In the genomic region with DNA sequence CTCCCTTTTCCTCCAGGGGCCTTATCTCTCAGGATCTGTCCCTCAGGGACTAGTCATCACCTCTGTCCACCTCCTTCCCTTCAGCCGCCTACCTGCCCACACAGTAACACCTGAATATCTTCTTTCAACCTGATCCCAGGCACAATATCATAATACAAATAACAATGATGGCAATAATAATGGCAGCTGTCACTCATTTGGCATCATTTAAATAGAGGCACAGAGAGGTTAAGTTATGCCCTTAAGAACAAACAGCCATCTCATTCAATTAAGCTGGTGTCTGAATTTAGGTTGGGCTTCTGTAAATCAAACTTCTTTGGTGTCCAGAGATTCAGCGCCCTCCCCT, we compare ENCODE assay signal across 1 cellular context.
TF ChIP-seq lines count a peak whose summit lies in the region.

No MANE protein-coding gene starts in this region.

TF ChIP-seq in GM12878, 131 proteins besides CTCF, POLR2A, EP300 and RAD21 (continued from another document):
- TF ChIP-seq, protein P1, sequence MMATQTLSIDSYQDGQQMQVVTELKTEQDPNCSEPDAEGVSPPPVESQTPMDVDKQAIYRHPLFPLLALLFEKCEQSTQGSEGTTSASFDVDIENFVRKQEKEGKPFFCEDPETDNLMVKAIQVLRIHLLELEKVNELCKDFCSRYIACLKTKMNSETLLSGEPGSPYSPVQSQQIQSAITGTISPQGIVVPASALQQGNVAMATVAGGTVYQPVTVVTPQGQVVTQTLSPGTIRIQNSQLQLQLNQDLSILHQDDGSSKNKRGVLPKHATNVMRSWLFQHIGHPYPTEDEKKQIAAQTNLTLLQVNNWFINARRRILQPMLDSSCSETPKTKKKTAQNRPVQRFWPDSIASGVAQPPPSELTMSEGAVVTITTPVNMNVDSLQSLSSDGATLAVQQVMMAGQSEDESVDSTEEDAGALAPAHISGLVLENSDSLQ (IDR thresholded peaks at IDR 0.05) = peak; percentile 85
- TF ChIP-seq NBN (IDR thresholded peaks at IDR 0.05) = 0 out of 2 replicates have a peak, but pooled peaks have one; percentile 22
- no peak for TF ChIP-seq RB1 (IDR thresholded peaks at IDR 0.05; ENCODE audit: borderline replicate concordance)
- TF ChIP-seq USF2 (IDR thresholded peaks at IDR 0.05; ENCODE audit: borderline replicate concordance, low read depth, low read length) = no peak
- TF ChIP-seq DPF2 (IDR thresholded peaks at IDR 0.05) = no peak
TF ChIP-seq in GM12878: peak in this region for 3.
